19 cellular contexts compared by ENCODE assay signal in genomic region chr14:22995889-22996611, GRCh38. TPM values are rescaled to one million over a fixed set of nuclear protein-coding genes. Genes with fewer than 3 reads are reported as not detected.
"Had no signal": no experiment of that assay in that cellular context is flagged by ENCODE, and none has a peak within 500 bp of the region (broad histone marks: within the 10 kb centered on the region; RNA-seq: fewer than 3 reads in every experiment).

No MANE protein-coding gene starts in this region.

- H3K9me3 ChIP-seq: gastroesophageal sphincter, heart right ventricle, mucosa of descending colon, neutrophil, thoracic aorta had no signal

- H3K4me1 ChIP-seq: parathyroid adenoma had no signal

- H3K4me1 Mint-ChIP-seq: stimulated activated effector memory CD8-positive, alpha-beta T cell treated with anti-CD3 and anti-CD28 coated beads, Interleukin-12 subunit alpha, Interleukin-12 subunit beta, amount 100 ng/mL, for 72 hours had no signal

- H3K9me3 Mint-ChIP-seq: naive thymus-derived CD4-positive, alpha-beta T cell; stimulated activated effector memory CD8-positive, alpha-beta T cell treated with anti-CD3 and anti-CD28 coated beads, Interleukin-12 subunit alpha, Interleukin-12 subunit beta, amount 100 ng/mL, for 72 hours had no signal

- H3K4me3 Mint-ChIP-seq: naive thymus-derived CD4-positive, alpha-beta T cell; stimulated activated effector memory CD8-positive, alpha-beta T cell treated with anti-CD3 and anti-CD28 coated beads, Interleukin-12 subunit alpha, Interleukin-12 subunit beta, amount 100 ng/mL, for 72 hours had no signal

- H3K36me3 ChIP-seq: cardiac muscle cell, thoracic aorta had no signal

- DNase-seq: activated CD4-positive, alpha-beta T cell treated with anti-CD3 and anti-CD28 coated beads, Interleukin-2, amount 50 U/mL, for 48 hours; activated naive CD4-positive, alpha-beta T cell treated with anti-CD3 and anti-CD28 coated beads, Interleukin-2, amount 50 U/mL, for 16 hours; erythroblast; heart right ventricle; left cardiac atrium; mucosa of descending colon; naive thymus-derived CD4-positive, alpha-beta T cell; T1000 had no signal

- H3K27ac Mint-ChIP-seq: naive thymus-derived CD4-positive, alpha-beta T cell; stimulated activated effector memory CD8-positive, alpha-beta T cell treated with anti-CD3 and anti-CD28 coated beads, Interleukin-12 subunit alpha, Interleukin-12 subunit beta, amount 100 ng/mL, for 72 hours had no signal

- H3K27me3 ChIP-seq: cardiac muscle cell, dorsolateral prefrontal cortex, gastroesophageal sphincter, heart right ventricle, neutrophil had no signal

- ATAC-seq: gastroesophageal sphincter; heart right ventricle; left cardiac atrium; mucosa of descending colon; naive thymus-derived CD4-positive, alpha-beta T cell; stimulated activated effector memory CD8-positive, alpha-beta T cell treated with anti-CD3 and anti-CD28 coated beads, Interleukin-12 subunit alpha, Interleukin-12 subunit beta, amount 100 ng/mL, for 72 hours had no signal

- H3K4me3 ChIP-seq: cardiac muscle cell, dorsolateral prefrontal cortex, gastroesophageal sphincter, heart right ventricle, mucosa of descending colon, thoracic aorta had no signal

- H2AFZ ChIP-seq: parathyroid adenoma had no signal

- H3K9ac ChIP-seq: parathyroid adenoma had no signal

- H3K27me3 Mint-ChIP-seq: naive thymus-derived CD4-positive, alpha-beta T cell had no signal

- H3K27ac ChIP-seq: cardiac muscle cell, gastroesophageal sphincter, heart right ventricle, neutrophil, parathyroid adenoma, thoracic aorta had no signal

RNA-seq across cellular contexts. Expression of gene PSMB11, which starts 46.0 kb away (rescaled TPM):
- total RNA-seq: heart right ventricle, left cardiac atrium, lung microvascular endothelial cell, mucosa of descending colon, renal cortical epithelial cell, thoracic aorta, urinary bladder had no signal
- polyA plus RNA-seq: adipose tissue, cardiac muscle cell, heart right ventricle, urinary bladder had no signal
